9 cellular contexts compared by ENCODE assay signal in genomic region chr6:13013681-13014550, GRCh38.
DNase-seq lines count a peak whose midpoint lies in the region; ATAC-seq, FAIRE-seq and TF ChIP-seq lines count a peak whose summit lies in the region.
"Had no signal": no experiment of that assay in that cellular context is flagged by ENCODE, and none has a peak within 500 bp of the region (broad histone marks: within the 10 kb centered on the region; RNA-seq: fewer than 3 reads in every experiment).

No MANE protein-coding gene starts in this region.

- H3K36me3 ChIP-seq in mammary epithelial cell (ENCODE audit: insufficient read depth, low read length) (no peaks in the 10 kb centered on the region), liver (ENCODE audit: control insufficient read depth in 4 of 4, insufficient read depth in 3 of 4, low read depth in 1 of 4, low read length in 3 of 4) (no peaks in the 10 kb centered on the region), testis (ENCODE audit: low read depth, missing control alignments) (no peaks in the 10 kb centered on the region)

- WGBS in mammary epithelial cell (ENCODE audit: low coverage, missing lambda C conversion rate) = 0% methylated on average over 7 of the region's 85 CpGs
- WGBS in liver = 4% methylated on average over 85 of the region's 85 CpGs
- 0 to 1% methylated on average over 50 to 58 of the region's 85 CpGs for WGBS in testis, 2 donors

- no peaks in the 10 kb centered on the region for H4K20me1 ChIP-seq in mammary epithelial cell (ENCODE audit: insufficient read depth, low read length)

- no peaks in the 10 kb centered on the region for H3K36me3 Mint-ChIP-seq in T-helper 1 cell treated with Interleukin-12 subunit alpha and Interleukin-12 subunit beta and Interleukin-4 antibody, amounts not matched to agents 30 μg/mL and 1 μg/mL, for 36 hours (ENCODE audit: low read depth)

- no peak for TF ChIP-seq CTCF in mammary epithelial cell (conservative IDR thresholded peaks at IDR 0.05 in 1 of 2, IDR thresholded peaks at IDR 0.05 in 1 of 2; ENCODE audit: extremely low read depth in 1 of 2, insufficient read depth in 1 of 2, low read depth in 1 of 2, low read length in 2 of 2)
- no peak for TF ChIP-seq CTCF in liver (IDR thresholded peaks at IDR 0.05; ENCODE audit: low read depth, low read length, missing input control)
- no peak for TF ChIP-seq CTCF in testis (IDR thresholded peaks at IDR 0.05)
- no peak for TF ChIP-seq CTCF in D721Med (IDR thresholded peaks at IDR 0.05; ENCODE audit: insufficient read depth, missing control alignments)

- TF ChIP-seq RAD21 in liver (IDR thresholded peaks at IDR 0.05) = no peak

- BruUV-seq in mammary epithelial cell (replicated peaks; lab: Mats Ljungman, UMichigan) = no TSS peak

- H3K4me1 Mint-ChIP-seq in T-helper 1 cell treated with Interleukin-12 subunit alpha and Interleukin-12 subunit beta and Interleukin-4 antibody, amounts not matched to agents 30 μg/mL and 1 μg/mL, for 36 hours (ENCODE audit: low read depth) = peaks cover 5% of the 10 kb centered on the region

- H3K27ac Mint-ChIP-seq in T-helper 1 cell treated with Interleukin-12 subunit alpha and Interleukin-12 subunit beta and Interleukin-4 antibody, amounts not matched to agents 30 μg/mL and 1 μg/mL, for 36 hours = no peak overlapping the region

- no peak for ATAC-seq in HG02678 (IDR thresholded peaks at IDR 0.05; ENCODE audit: unreplicated experiment)

- H3K4me3 ChIP-seq in mammary epithelial cell (replicated peaks in 1 of 3; ENCODE audit: insufficient read depth in 1 of 3, low read depth in 2 of 3, low read length in 3 of 3) = no peak overlapping the region
- H3K4me3 ChIP-seq in liver (ENCODE audit: low read depth in 1 of 3, low read length in 3 of 3) = peak overlapping the region in 2 of 3 donors; percentile 5 to 59
- peak overlapping the region; percentile 51 to 64 for H3K4me3 ChIP-seq in testis

- DNase-seq in T-helper 1 cell = no peak
- no peak for DNase-seq in mammary epithelial cell
- DNase-seq in testis = no peak
- no peak for DNase-seq in RCC 7860 (ENCODE audit: low spot score)
- no peak for DNase-seq in D721Med (ENCODE audit: insufficient read length, low spot score)
- DNase-seq: DND-41 had no signal

- in situ Hi-C loops in mammary epithelial cell (cut with MboI; ENCODE audit: low sequenced_read_pairs in 2 of 2) = no loop called here

- CTCF ChIA-PET in mammary epithelial cell (lab: Charles Lee; ENCODE audit: low non-redundant PET) = interaction anchor here (0.6 kb wide), 1 partner anchor 9 kb away, joined by 4 read pairs; no protein-coding TSS in a partner anchor

- no peaks in the 10 kb centered on the region for H3K4me1 ChIP-seq in mammary epithelial cell (ENCODE audit: insufficient read depth, low read length)
- peaks cover 4 to 22% (median 14%) of the 10 kb centered on the region in 4 donors for H3K4me1 ChIP-seq in liver (ENCODE audit: control insufficient read depth in 4 of 4, insufficient read depth in 4 of 4, low read length in 3 of 4)
- no peaks in the 10 kb centered on the region for H3K4me1 ChIP-seq in testis

- H3K4me3 Mint-ChIP-seq in T-helper 1 cell treated with Interleukin-12 subunit alpha and Interleukin-12 subunit beta and Interleukin-4 antibody, amounts not matched to agents 30 μg/mL and 1 μg/mL, for 36 hours = peak overlapping the region; percentile 69

- dilution Hi-C loops in mammary epithelial cell (cut with HindIII; ENCODE audit: low sequenced_read_pairs) = no loop called here

- H3K27me3 ChIP-seq in mammary epithelial cell (ENCODE audit: insufficient read depth, low read length) (peaks cover 37% of the 10 kb centered on the region), liver (ENCODE audit: control insufficient read depth in 4 of 4, insufficient read depth in 4 of 4, low read length in 3 of 4) (peaks cover 0 to 29% (median 11%) of the 10 kb centered on the region in 4 donors), testis (no peaks in the 10 kb centered on the region)

- TF ChIP-seq POLR2A in testis (IDR thresholded peaks at IDR 0.05) = no peak

- no peak overlapping the region for H2AFZ ChIP-seq in mammary epithelial cell (ENCODE audit: low read depth, low read length)

- intact Hi-C loops in mammary epithelial cell (cut with micrococcal nuclease) (no loop called here), testis (cut with DNase I; ENCODE audit: low total_unique reads) (no loop called here)

- H3K79me2 ChIP-seq in mammary epithelial cell (ENCODE audit: insufficient read depth, low read length) = no peaks in the 10 kb centered on the region

- no peak for FAIRE-seq in RCC 7860 (lab: Jason Lieb, UNC)
- no peak for FAIRE-seq in D721Med (lab: Jason Lieb, UNC)

- H3K4me2 ChIP-seq in mammary epithelial cell (ENCODE audit: insufficient read depth, low read depth, low read length) = peak overlapping the region; percentile 30

- H3K9ac ChIP-seq in mammary epithelial cell (ENCODE audit: insufficient read depth, low read length) = no peak overlapping the region
- no peak overlapping the region for H3K9ac ChIP-seq in liver (ENCODE audit: low read depth in 1 of 2, low read length in 2 of 2)

- H3K27ac ChIP-seq in mammary epithelial cell (ENCODE audit: insufficient read depth, low read depth, low read length) = no peak overlapping the region
- no peak overlapping the region for H3K27ac ChIP-seq in liver (ENCODE audit: low read depth in 1 of 2, low read length in 2 of 2)
- no peak overlapping the region for H3K27ac ChIP-seq in testis

- no peaks in the 10 kb centered on the region for H3K9me3 Mint-ChIP-seq in T-helper 1 cell treated with Interleukin-12 subunit alpha and Interleukin-12 subunit beta and Interleukin-4 antibody, amounts not matched to agents 30 μg/mL and 1 μg/mL, for 36 hours

- peaks cover 59% of the 10 kb centered on the region for H3K27me3 Mint-ChIP-seq in T-helper 1 cell treated with Interleukin-12 subunit alpha and Interleukin-12 subunit beta and Interleukin-4 antibody, amounts not matched to agents 30 μg/mL and 1 μg/mL, for 36 hours (ENCODE audit: low read depth)

- H3K9me3 ChIP-seq in mammary epithelial cell (replicated peaks; ENCODE audit: insufficient read depth, low read length) = no peaks in the 10 kb centered on the region
- H3K9me3 ChIP-seq in liver (ENCODE audit: control insufficient read depth in 4 of 4, low read length in 3 of 4) = no peaks in the 10 kb centered on the region
- no peaks in the 10 kb centered on the region for H3K9me3 ChIP-seq in testis

TF ChIP-seq in liver, 16 proteins besides CTCF, POLR2A, EP300 and RAD21 (continues in another document):
- TF ChIP-seq REST (IDR thresholded peaks at IDR 0.05) (no peak), NR2F2 (IDR thresholded peaks at IDR 0.05) (no peak), YY1 (IDR thresholded peaks at IDR 0.05) (no peak), FOXA2 (IDR thresholded peaks at IDR 0.05) (no peak), JUND (IDR thresholded peaks at IDR 0.05) (no peak), MAX (IDR thresholded peaks at IDR 0.05) (no peak), FOXA1 (IDR thresholded peaks at IDR 0.05) (no peak), ATF3 (IDR thresholded peaks at IDR 0.05) (no peak), EGR1 (IDR thresholded peaks at IDR 0.05; ENCODE audit: low read depth in 2 of 2) (no peak), SP1 (IDR thresholded peaks at IDR 0.05) (no peak), HNF4G (IDR thresholded peaks at IDR 0.05) (no peak), ZBTB33 (IDR thresholded peaks at IDR 0.05) (no peak), TAF1 (conservative IDR thresholded peaks at IDR 0.05) (no peak)

Comparison
In these comparisons a context has a peak if more than half of its experiments do, and no peak if none do; other contexts are left out.
1. H3K4me3 ChIP-seq: peak in liver (2 of 3) and testis (2 of 2); none in mammary epithelial cell (0 of 3).